Comparison of ENCODE assay signal across 16 cellular contexts in genomic region chr1:183404456-183404855, GRCh38. TPM values are rescaled to one million over a fixed set of nuclear protein-coding genes. Genes with fewer than 3 reads are reported as not detected.
DNase-seq lines count a peak whose midpoint lies in the region; ATAC-seq and TF ChIP-seq lines count a peak whose summit lies in the region.
"Had no signal": no experiment of that assay in that cellular context is flagged by ENCODE, and none has a peak within 500 bp of the region (broad histone marks: within the 10 kb centered on the region; RNA-seq: fewer than 3 reads in every experiment).

No MANE protein-coding gene starts in this region.

- H3K9me3 Mint-ChIP-seq in brain, result peaks cover 0 to 9% (median 4%) of the 10 kb centered on the region in 5 experiments

- no peak for ATAC-seq in SK-N-SH treated with all-trans-retinoic acid at 6 μM for 48 hours

- peaks cover 36% of the 10 kb centered on the region for H3K4me1 Mint-ChIP-seq in brain

- H3K9ac ChIP-seq in HUES48 (ENCODE audit: low read depth, low read length), result no peak overlapping the region
- peak overlapping the region; percentile 1; the same call in 1 of the 2 replicates for H3K9ac ChIP-seq in iPS-20b (ENCODE audit: low read depth, low read length)

- H3K9me3 ChIP-seq in HUES48 (ENCODE audit: control insufficient read depth, insufficient read depth, low read length), result no peaks in the 10 kb centered on the region
- no peaks in the 10 kb centered on the region for H3K9me3 ChIP-seq in iPS-20b (ENCODE audit: insufficient read depth, low read depth, low read length)
- H3K9me3 ChIP-seq in prostate gland, result no peaks in the 10 kb centered on the region
- H3K9me3 ChIP-seq: Peyer's patch had no signal

- peak overlapping the region in 3 of 5 experiments; percentile 20 to 37 (median 34) for H3K27ac Mint-ChIP-seq in brain

- no peak for TF ChIP-seq CTCF in brain (conservative IDR thresholded peaks at IDR 0.05)
- no peak for TF ChIP-seq CTCF in prostate gland (IDR thresholded peaks at IDR 0.05)

- H3K27ac ChIP-seq in HUES48 (ENCODE audit: low read depth, low read length) (peak overlapping the region; percentile 89), iPS-20b (ENCODE audit: low read length) (peak overlapping the region; percentile 2), prostate gland (no peak overlapping the region)
- H3K27ac ChIP-seq: HL-60, Peyer's patch had no signal

- DNase-seq in superior temporal gyrus (ENCODE audit: extremely low spot score) (peak; percentile 40), prostate gland (ENCODE audit: low spot score) (no peak)
- no peak for DNase-seq in activated T-cell treated with anti-CD3 and anti-CD28 coated beads, Interleukin-2, amount 50 U/mL, for 48 hours
- DNase-seq: DMS79, H7, MM.1S, NCI-H1092, NCI-H1436 treated with DMSO at 0.1 percent for 48 hours, NCI-H2029, Peyer's patch, SHP77 had no signal

- H3K27me3 ChIP-seq in HUES48 (ENCODE audit: control insufficient read depth, insufficient read depth, low read length) (no peaks in the 10 kb centered on the region), iPS-20b (ENCODE audit: insufficient read depth, low read length) (no peaks in the 10 kb centered on the region), prostate gland (replicated peaks; ENCODE audit: insufficient read depth) (no peaks in the 10 kb centered on the region)
- H3K27me3 ChIP-seq: Peyer's patch had no signal

- H3K27me3 Mint-ChIP-seq in brain, result peaks cover 22% of the 10 kb centered on the region

- H3K36me3 ChIP-seq in HUES48 (ENCODE audit: control insufficient read depth, insufficient read depth, low read length) (no peaks in the 10 kb centered on the region), iPS-20b (ENCODE audit: insufficient read depth, low read depth, low read length) (no peaks in the 10 kb centered on the region), prostate gland (no peaks in the 10 kb centered on the region)
- H3K36me3 ChIP-seq: Peyer's patch had no signal

- intact Hi-C loops in prostate gland (cut with DNase I), result no loop called here

- WGBS in prostate gland, result 50% methylated on average over 2 of the region's 2 CpGs

- no peak overlapping the region for H3K4me3 Mint-ChIP-seq in brain

- H3K4me3 ChIP-seq in HUES48 (ENCODE audit: low read depth, low read length), result no peak overlapping the region
- no peak overlapping the region for H3K4me3 ChIP-seq in iPS-20b (ENCODE audit: low read length)
- H3K4me3 ChIP-seq in prostate gland, result no peak overlapping the region
- H3K4me3 ChIP-seq: Peyer's patch had no signal

- no peak for TF ChIP-seq POLR2A in prostate gland (IDR thresholded peaks at IDR 0.05)

- H3K4me1 ChIP-seq in HUES48 (ENCODE audit: control insufficient read depth, insufficient read depth, low read length) (peaks cover 47% of the 10 kb centered on the region), iPS-20b (ENCODE audit: insufficient read depth, low read length) (peaks cover 29% of the 10 kb centered on the region; the same call in 1 of the 2 replicates), prostate gland (replicated peaks) (no peaks in the 10 kb centered on the region)
- H3K4me1 ChIP-seq: Peyer's patch had no signal

- peaks cover 12% of the 10 kb centered on the region for H3K36me3 Mint-ChIP-seq in brain

TF ChIP-seq in SK-N-SH treated with all-trans-retinoic acid at 6 μM for 48 hours, 23 proteins besides CTCF, POLR2A, EP300 and RAD21:
- TF ChIP-seq ESRRG (CRISPR knock-in tag; IDR thresholded peaks at IDR 0.05) (no peak), ISL1 (CRISPR knock-in tag; IDR thresholded peaks at IDR 0.05) (no peak), GLIS3 (CRISPR knock-in tag; IDR thresholded peaks at IDR 0.05) (no peak), ZC3H10 (CRISPR knock-in tag; IDR thresholded peaks at IDR 0.05) (no peak), ZNF8 (CRISPR knock-in tag; IDR thresholded peaks at IDR 0.05) (no peak), OSR1 (CRISPR knock-in tag; IDR thresholded peaks at IDR 0.05) (no peak), ZFP3 (CRISPR knock-in tag; IDR thresholded peaks at IDR 0.05) (no peak), CSDC2 (CRISPR knock-in tag; IDR thresholded peaks at IDR 0.05) (no peak)
- TF ChIP-seq, protein P1, sequence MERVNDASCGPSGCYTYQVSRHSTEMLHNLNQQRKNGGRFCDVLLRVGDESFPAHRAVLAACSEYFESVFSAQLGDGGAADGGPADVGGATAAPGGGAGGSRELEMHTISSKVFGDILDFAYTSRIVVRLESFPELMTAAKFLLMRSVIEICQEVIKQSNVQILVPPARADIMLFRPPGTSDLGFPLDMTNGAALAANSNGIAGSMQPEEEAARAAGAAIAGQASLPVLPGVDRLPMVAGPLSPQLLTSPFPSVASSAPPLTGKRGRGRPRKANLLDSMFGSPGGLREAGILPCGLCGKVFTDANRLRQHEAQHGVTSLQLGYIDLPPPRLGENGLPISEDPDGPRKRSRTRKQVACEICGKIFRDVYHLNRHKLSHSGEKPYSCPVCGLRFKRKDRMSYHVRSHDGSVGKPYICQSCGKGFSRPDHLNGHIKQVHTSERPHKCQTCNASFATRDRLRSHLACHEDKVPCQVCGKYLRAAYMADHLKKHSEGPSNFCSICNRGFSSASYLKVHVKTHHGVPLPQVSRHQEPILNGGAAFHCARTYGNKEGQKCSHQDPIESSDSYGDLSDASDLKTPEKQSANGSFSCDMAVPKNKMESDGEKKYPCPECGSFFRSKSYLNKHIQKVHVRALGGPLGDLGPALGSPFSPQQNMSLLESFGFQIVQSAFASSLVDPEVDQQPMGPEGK (CRISPR knock-in tag; IDR thresholded peaks at IDR 0.05; ENCODE audit: borderline replicate concordance), result no peak
- TF ChIP-seq, protein P2, sequence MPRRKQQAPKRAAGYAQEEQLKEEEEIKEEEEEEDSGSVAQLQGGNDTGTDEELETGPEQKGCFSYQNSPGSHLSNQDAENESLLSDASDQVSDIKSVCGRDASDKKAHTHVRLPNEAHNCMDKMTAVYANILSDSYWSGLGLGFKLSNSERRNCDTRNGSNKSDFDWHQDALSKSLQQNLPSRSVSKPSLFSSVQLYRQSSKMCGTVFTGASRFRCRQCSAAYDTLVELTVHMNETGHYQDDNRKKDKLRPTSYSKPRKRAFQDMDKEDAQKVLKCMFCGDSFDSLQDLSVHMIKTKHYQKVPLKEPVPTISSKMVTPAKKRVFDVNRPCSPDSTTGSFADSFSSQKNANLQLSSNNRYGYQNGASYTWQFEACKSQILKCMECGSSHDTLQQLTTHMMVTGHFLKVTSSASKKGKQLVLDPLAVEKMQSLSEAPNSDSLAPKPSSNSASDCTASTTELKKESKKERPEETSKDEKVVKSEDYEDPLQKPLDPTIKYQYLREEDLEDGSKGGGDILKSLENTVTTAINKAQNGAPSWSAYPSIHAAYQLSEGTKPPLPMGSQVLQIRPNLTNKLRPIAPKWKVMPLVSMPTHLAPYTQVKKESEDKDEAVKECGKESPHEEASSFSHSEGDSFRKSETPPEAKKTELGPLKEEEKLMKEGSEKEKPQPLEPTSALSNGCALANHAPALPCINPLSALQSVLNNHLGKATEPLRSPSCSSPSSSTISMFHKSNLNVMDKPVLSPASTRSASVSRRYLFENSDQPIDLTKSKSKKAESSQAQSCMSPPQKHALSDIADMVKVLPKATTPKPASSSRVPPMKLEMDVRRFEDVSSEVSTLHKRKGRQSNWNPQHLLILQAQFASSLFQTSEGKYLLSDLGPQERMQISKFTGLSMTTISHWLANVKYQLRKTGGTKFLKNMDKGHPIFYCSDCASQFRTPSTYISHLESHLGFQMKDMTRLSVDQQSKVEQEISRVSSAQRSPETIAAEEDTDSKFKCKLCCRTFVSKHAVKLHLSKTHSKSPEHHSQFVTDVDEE (CRISPR knock-in tag; IDR thresholded peaks at IDR 0.05), result no peak

RNA-seq across cellular contexts. Expression of gene NMNAT2, which starts 13.7 kb away (rescaled TPM):
- 12.3 TPM for polyA plus RNA-seq in brain (ENCODE audit: insufficient read depth, low read depth, low replicate concordance)
- 10 to 100 TPM in 1 of 2 donors, under 1 TPM in 1; 0.27 to 41.0 TPM for total RNA-seq in prostate gland

Comparison
In these comparisons a context has a peak if more than half of its experiments do, and no peak if none do; other contexts are left out.
1. H3K27ac ChIP-seq: peak in HUES48 (single experiment) and iPS-20b (single experiment); none in prostate gland (0 of 2).